ENCODE assay signal across 10 cellular contexts in the genomic region with DNA sequence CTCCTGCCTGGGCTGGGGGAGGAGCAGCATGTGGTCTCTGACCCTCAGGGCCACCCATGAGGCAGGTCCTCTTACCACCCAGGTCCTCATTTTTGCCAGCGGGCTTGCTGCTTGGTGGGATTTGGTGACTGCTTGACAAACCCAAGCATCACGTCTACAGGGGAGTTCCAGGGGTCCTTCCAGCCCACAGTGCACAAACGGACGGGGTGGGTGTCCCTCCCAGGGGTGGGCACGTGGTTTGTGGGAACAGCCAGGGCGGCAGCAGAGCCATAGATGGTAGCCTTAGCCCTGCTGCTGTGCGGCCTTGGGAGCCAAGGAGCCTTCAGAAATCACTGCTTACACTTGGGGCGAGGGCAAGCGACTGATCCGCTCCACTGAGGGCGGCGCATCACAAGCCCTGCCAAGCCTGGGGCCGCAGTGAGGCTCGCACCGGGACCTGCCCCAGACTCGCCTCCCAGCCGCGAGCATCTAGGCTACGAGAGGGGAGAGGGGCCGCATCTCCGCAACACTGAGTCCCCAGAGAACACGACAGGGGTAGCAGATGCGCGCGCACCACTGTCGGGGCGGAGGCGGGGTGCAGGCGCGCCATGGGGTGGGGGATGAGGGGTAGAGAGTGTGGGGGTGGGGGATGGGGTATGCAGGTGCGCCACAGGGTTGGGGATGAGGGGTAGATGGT. TPM values are rescaled to one million over a fixed set of nuclear protein-coding genes. Genes with fewer than 3 reads are reported as not detected.
DNase-seq lines count a peak whose midpoint lies in the region; ATAC-seq and TF ChIP-seq lines count a peak whose summit lies in the region.
"Had no signal": no experiment of that assay in that cellular context is flagged by ENCODE, and none has a peak within 500 bp of the region (broad histone marks: within the 10 kb centered on the region; RNA-seq: fewer than 3 reads in every experiment).

No MANE protein-coding gene starts in this region.

- DNase-seq in CD8-positive, alpha-beta T cell: peak in 5 of 7 experiments; percentile 24 to 70 (median 36)
- DNase-seq in activated T-helper 9 cell treated with anti-CD3 and anti-CD28 coated beads, Interleukin-2, amount 50 U/mL, for 16 hours (ENCODE audit: low read depth): peak; percentile 40
- DNase-seq in lower leg skin (ENCODE audit: low spot score in 2 of 2) (peak; percentile 11 to 75), omental fat pad (ENCODE audit: low spot score) (no peak), NCI-H1105 (lab: John Stamatoyannopoulos, UW) (no peak), NCI-H446 treated with DMSO at 0.1 percent for 48 hours (lab: John Stamatoyannopoulos, UW) (no peak)
- no peak for DNase-seq in NK-92 treated with Interleukin-12 subunit alpha and Interleukin-12 subunit beta, amount 100 ng/mL, for 24 hours (lab: John Stamatoyannopoulos, UW)
- DNase-seq: PC-9 had no signal

- peaks cover 6% of the 10 kb centered on the region for H3K36me3 Mint-ChIP-seq in CD8-positive, alpha-beta T cell

- H3K9me3 Mint-ChIP-seq in CD8-positive, alpha-beta T cell: no peaks in the 10 kb centered on the region

- peaks cover 25% of the 10 kb centered on the region for H3K4me1 ChIP-seq in CD8-positive, alpha-beta T cell (ENCODE audit: insufficient read depth, low read length)

- H3K36me3 ChIP-seq in CD8-positive, alpha-beta T cell (ENCODE audit: insufficient read depth, low read length): no peaks in the 10 kb centered on the region

- TF ChIP-seq EP300 in Ishikawa (IDR thresholded peaks at IDR 0.05; ENCODE audit: borderline replicate concordance): no peak

- TF ChIP-seq POLR2A in lower leg skin (IDR thresholded peaks at IDR 0.05): no peak

- no peaks in the 10 kb centered on the region for H3K9me3 ChIP-seq in CD8-positive, alpha-beta T cell (ENCODE audit: low read length)
- H3K9me3 ChIP-seq: thoracic aorta had no signal

- CTCF ChIA-PET in CD8-positive, alpha-beta T cell (lab: Charles Lee): no interaction called here

- H3K27me3 Mint-ChIP-seq in CD8-positive, alpha-beta T cell (ENCODE audit: low read depth): no peaks in the 10 kb centered on the region

- H3K27ac Mint-ChIP-seq in CD8-positive, alpha-beta T cell: peak overlapping the region; percentile 80

- WGBS in lower leg skin, 2 donors: 51 to 52% methylated on average over 27 to 31 of the region's 31 CpGs

- H3K27me3 ChIP-seq in CD8-positive, alpha-beta T cell (ENCODE audit: insufficient read depth, low read length): no peaks in the 10 kb centered on the region

- H3K4me3 Mint-ChIP-seq in CD8-positive, alpha-beta T cell: peak overlapping the region; percentile 51

- no peak for TF ChIP-seq CTCF in CD8-positive, alpha-beta T cell (IDR thresholded peaks at IDR 0.05)
- no peak for TF ChIP-seq CTCF in lower leg skin (IDR thresholded peaks at IDR 0.05)
- TF ChIP-seq CTCF in omental fat pad (IDR thresholded peaks at IDR 0.05): no peak

- no peak overlapping the region for H3K4me3 ChIP-seq in CD8-positive, alpha-beta T cell (ENCODE audit: low read depth, low read length)
- H3K4me3 ChIP-seq in lower leg skin (ENCODE audit: low read depth, poor library complexity, severe bottlenecking): no peak overlapping the region
- H3K4me3 ChIP-seq: PC-9 had no signal

- TF ChIP-seq RAD21 in Ishikawa (IDR thresholded peaks at IDR 0.05; ENCODE audit: low read depth): no peak

- H3K27ac ChIP-seq in CD8-positive, alpha-beta T cell (ENCODE audit: low read depth, low read length): peak overlapping the region; percentile 53
- H3K27ac ChIP-seq: PC-9, thoracic aorta had no signal

- peaks cover 9% of the 10 kb centered on the region for H3K4me1 Mint-ChIP-seq in CD8-positive, alpha-beta T cell (ENCODE audit: low read depth)

- POLR2A ChIA-PET in CD8-positive, alpha-beta T cell (lab: Charles Lee): no interaction called here

- intact Hi-C loops in CD8-positive, alpha-beta T cell (cut with DNase I, micrococcal nuclease): loop anchor here (5.0 kb wide), 2 partner anchors 38 to 67 kb away; a partner anchor contains a TSS
- intact Hi-C loops in lower leg skin (cut with DNase I; ENCODE audit: low total_unique reads): no loop called here

- peak; percentile 39 for ATAC-seq in CD8-positive, alpha-beta T cell
- no peak for ATAC-seq in omental fat pad (ENCODE audit: low FRiP score)

TF ChIP-seq in Ishikawa, 13 proteins besides CTCF, POLR2A, EP300 and RAD21:
- TF ChIP-seq ZBTB7A (IDR thresholded peaks at IDR 0.05; ENCODE audit: low read depth) (0 out of 2 replicates have a peak, but pooled peaks have one; percentile 25), NFIC (IDR thresholded peaks at IDR 0.05) (no peak)
- TF ChIP-seq, protein P1, sequence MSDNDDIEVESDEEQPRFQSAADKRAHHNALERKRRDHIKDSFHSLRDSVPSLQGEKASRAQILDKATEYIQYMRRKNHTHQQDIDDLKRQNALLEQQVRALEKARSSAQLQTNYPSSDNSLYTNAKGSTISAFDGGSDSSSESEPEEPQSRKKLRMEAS (IDR thresholded peaks at IDR 0.05): no peak

RNA-seq across cellular contexts. Expression of a gene that starts 36.9 kb away (rescaled TPM):
- total RNA-seq in CD8-positive, alpha-beta T cell: 10 to 100 TPM; 32.4 to 38.4 TPM
- total RNA-seq in lower leg skin (10 to 100 TPM in 3 of 4 donors, 1 to 10 TPM in 1; 9.0 to 18.4 (median 17.1) TPM), omental fat pad (10 to 100 TPM; 18.0 to 52.2 (median 32.5) TPM)

Comparison
In these comparisons a context has a peak if more than half of its experiments do, and no peak if none do; other contexts are left out.
1. DNase-seq: peak in CD8-positive, alpha-beta T cell (5 of 7), activated T-helper 9 cell treated with anti-CD3 and anti-CD28 coated beads, Interleukin-2, amount 50 U/mL, for 16 hours (single experiment) and lower leg skin (2 of 2); none in omental fat pad (single experiment), NK-92 treated with Interleukin-12 subunit alpha and Interleukin-12 subunit beta, amount 100 ng/mL, for 24 hours (single experiment), NCI-H1105 (single experiment) and NCI-H446 treated with DMSO at 0.1 percent for 48 hours (single experiment).